19 cellular contexts compared by ENCODE assay signal in genomic region chr14:103404920-103405319, GRCh38. TPM values are rescaled to one million over a fixed set of nuclear protein-coding genes. Genes with fewer than 3 reads are reported as not detected.
DNase-seq lines count a peak whose midpoint lies in the region; ATAC-seq and TF ChIP-seq lines count a peak whose summit lies in the region.
"Had no signal": no experiment of that assay in that cellular context is flagged by ENCODE, and none has a peak within 500 bp of the region (broad histone marks: within the 10 kb centered on the region; RNA-seq: fewer than 3 reads in every experiment).

No MANE protein-coding gene starts in this region.

- TF ChIP-seq CTCF in C4-2B (conservative IDR thresholded peaks at IDR 0.05) (no peak), prostate gland (IDR thresholded peaks at IDR 0.05) (no peak)

- peak overlapping the region; percentile 46 for H3K4me3 ChIP-seq in right cardiac atrium (ENCODE audit: low read length)
- no peak overlapping the region for H3K4me3 ChIP-seq in prostate gland
- H3K4me3 ChIP-seq: ascending aorta; BLaER1 treated with 17β-estradiol and CSF1 and Interleukin-3, amounts not matched to agents 10 nM and 100 nM; vagina had no signal

- ATAC-seq in right cardiac atrium (peak; percentile 88), GM21529 (IDR thresholded peaks at IDR 0.05; ENCODE audit: unreplicated experiment) (no peak), HG03175 (IDR thresholded peaks at IDR 0.05; ENCODE audit: unreplicated experiment) (no peak)
- ATAC-seq: foreskin keratinocyte, T-cell had no signal

- H3K27ac ChIP-seq in C4-2B (peak overlapping the region; percentile 46), cingulate gyrus (ENCODE audit: low read depth, low read length) (peak overlapping the region; percentile 60), right cardiac atrium (ENCODE audit: low read length) (peak overlapping the region; percentile 23), prostate gland (peak overlapping the region; percentile 45 to 64)
- H3K27ac ChIP-seq: ascending aorta, foreskin keratinocyte, vagina had no signal

- 19% methylated on average over 7 of the region's 7 CpGs for WGBS in right cardiac atrium
- WGBS in prostate gland = 51% methylated on average over 7 of the region's 7 CpGs

- intact Hi-C loops in right cardiac atrium (cut with DNase I) = no loop called here
- intact Hi-C loops in prostate gland (cut with DNase I) = no loop called here

- H3K27me3 ChIP-seq in right cardiac atrium (ENCODE audit: control insufficient read depth, insufficient read depth) (no peaks in the 10 kb centered on the region), prostate gland (replicated peaks; ENCODE audit: insufficient read depth) (no peaks in the 10 kb centered on the region)
- H3K27me3 ChIP-seq: ascending aorta; BLaER1 treated with 17β-estradiol and CSF1 and Interleukin-3, amounts not matched to agents 10 nM and 100 nM; foreskin keratinocyte; vagina had no signal

- peaks cover 16% of the 10 kb centered on the region for H3K4me1 ChIP-seq in right cardiac atrium (ENCODE audit: control insufficient read depth, insufficient read depth, low read length)
- peaks cover 15% of the 10 kb centered on the region for H3K4me1 ChIP-seq in prostate gland (replicated peaks)

- no peaks in the 10 kb centered on the region for H3K36me3 ChIP-seq in prostate gland

- H3K9me3 ChIP-seq in right cardiac atrium (ENCODE audit: control insufficient read depth, low read length) (no peaks in the 10 kb centered on the region), prostate gland (no peaks in the 10 kb centered on the region)
- H3K9me3 ChIP-seq: ascending aorta; BLaER1 treated with 17β-estradiol and CSF1 and Interleukin-3, amounts not matched to agents 10 nM and 100 nM; vagina had no signal

- DNase-seq in right cardiac atrium (peak in 2 of 3 donors; percentile 47 to 79), prostate gland (ENCODE audit: low spot score) (peak; percentile 38), DMS153 treated with DMSO at 0.1 percent for 48 hours (lab: John Stamatoyannopoulos, UW; ENCODE audit: unreplicated experiment) (no peak), mesenteric fat pad (ENCODE audit: low spot score) (no peak)
- DNase-seq: activated gamma-delta T cell treated with Interleukin-2 at 50 U/mL for 16 hours; foreskin keratinocyte; NCI-H1048; NCI-H2081; NCI-H510A; nucleus accumbens; stimulated activated CD4-positive, alpha-beta T cell treated with anti-CD3 and anti-CD28 coated beads, Interleukin-2, amount 100 ng/mL, for 48 hours; T-cell had no signal

- TF ChIP-seq POLR2A in prostate gland (IDR thresholded peaks at IDR 0.05) = no peak

RNA-seq across cellular contexts. Expression of gene MARK3, which starts 19.7 kb away (rescaled TPM):
- total RNA-seq in right cardiac atrium = 100 to 1,000 TPM in 1 of 4 donors, 10 to 100 TPM in 3; 85.6 to 105 (median 96.0) TPM
- polyA plus RNA-seq in right cardiac atrium = 79.4 TPM
- 100 to 1,000 TPM in 1 of 2 donors, 10 to 100 TPM in 1; 51.5 to 115 TPM for total RNA-seq in prostate gland
- total RNA-seq in mesenteric fat pad = 78.3 TPM

Comparison
In these comparisons a context has a peak if more than half of its experiments do, and no peak if none do; other contexts are left out.
1. ATAC-seq: peak in right cardiac atrium (2 of 2); none in GM21529 (single experiment) and HG03175 (single experiment).
2. DNase-seq: peak in right cardiac atrium (2 of 3) and prostate gland (single experiment); none in DMS153 treated with DMSO at 0.1 percent for 48 hours (single experiment) and mesenteric fat pad (single experiment).
3. Peak in every context shown above with its lines, with median percentiles within 50 percentile points of each other: H3K27ac ChIP-seq.